ENCODE assay signal across 12 cellular contexts in the genomic region with DNA sequence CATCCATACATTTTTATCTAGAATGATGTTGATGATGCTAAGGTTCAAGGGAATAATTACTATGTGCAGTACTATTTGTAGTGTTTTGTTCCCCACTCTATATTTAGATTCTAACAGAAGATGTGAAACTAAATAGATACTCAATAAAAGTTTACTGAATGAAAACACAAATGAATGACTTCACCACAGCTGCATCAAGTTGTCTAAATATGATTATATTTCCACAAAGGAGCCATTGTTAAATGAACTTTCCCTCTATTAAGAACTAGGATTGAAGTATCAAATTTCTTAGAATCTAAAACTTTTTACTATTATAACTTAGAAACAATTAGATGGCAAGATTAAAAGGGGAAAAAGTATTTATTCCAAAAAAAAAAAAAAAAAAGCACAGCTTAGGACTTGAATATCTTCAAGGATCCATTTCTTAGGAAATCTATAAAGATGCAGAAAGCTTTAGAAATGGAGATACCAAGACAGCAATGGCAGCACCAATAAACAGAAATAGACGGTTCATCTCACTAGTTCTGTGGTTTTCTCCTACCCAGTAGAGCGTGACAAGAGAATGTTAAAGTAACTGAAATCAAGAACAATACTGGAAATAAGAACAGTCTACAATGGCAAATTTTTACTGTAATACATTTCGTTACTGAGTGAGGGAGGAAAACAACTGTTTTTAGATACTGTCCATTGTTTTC.
DNase-seq lines count a peak whose midpoint lies in the region; ATAC-seq and TF ChIP-seq lines count a peak whose summit lies in the region.
"Had no signal": no experiment of that assay in that cellular context is flagged by ENCODE, and none has a peak within 500 bp of the region (broad histone marks: within the 10 kb centered on the region; RNA-seq: fewer than 3 reads in every experiment).

No MANE protein-coding gene starts in this region.

- H3K9ac ChIP-seq in SK-N-SH, result no peak overlapping the region

- no peaks in the 10 kb centered on the region for H3K9me3 ChIP-seq in SJCRH30 (replicated peaks)
- H3K9me3 ChIP-seq in SK-N-SH, result no peaks in the 10 kb centered on the region

- H3F3A ChIP-seq in SK-N-SH (replicated peaks; ENCODE audit: insufficient read depth), result no peaks in the 10 kb centered on the region

- H3K4me1 ChIP-seq in SJCRH30, result peaks cover 22% of the 10 kb centered on the region
- no peaks in the 10 kb centered on the region for H3K4me1 ChIP-seq in SK-N-SH (ENCODE audit: control insufficient read depth in 1 of 2, insufficient read depth in 2 of 2, low read depth in 1 of 2, low read length in 1 of 2)

- H3K4me3 ChIP-seq in SJCRH30 (no peak overlapping the region), SK-N-SH (ENCODE audit: low read depth in 2 of 2, low read length in 1 of 2) (no peak overlapping the region)

- H3K36me3 Mint-ChIP-seq in stimulated activated effector memory CD8-positive, alpha-beta T cell treated with anti-CD3 and anti-CD28 coated beads, Interleukin-12 subunit alpha, Interleukin-12 subunit beta, amount 100 ng/mL, for 72 hours, result no peaks in the 10 kb centered on the region

- peak overlapping the region; percentile 64 for H3K27ac ChIP-seq in SJCRH30
- H3K27ac ChIP-seq in SK-N-SH (ENCODE audit: low read depth in 2 of 2, low read length in 1 of 2), result no peak overlapping the region
- H3K27ac ChIP-seq: C4-2B had no signal

- 58% methylated on average over 3 of the region's 3 CpGs for WGBS in SK-N-SH (ENCODE audit: low lambda C conversion rate)

- H3K79me2 ChIP-seq in SK-N-SH (ENCODE audit: insufficient read depth), result no peaks in the 10 kb centered on the region

- peak; percentile 29 for DNase-seq in GM10266 (ENCODE audit: extremely low spot score)
- peak in 1 of 2 experiments; percentile 63 for DNase-seq in SJCRH30
- DNase-seq in stimulated activated effector memory CD8-positive, alpha-beta T cell treated with anti-CD3 and anti-CD28 coated beads, Interleukin-12 subunit alpha, Interleukin-12 subunit beta, amount 100 ng/mL, for 72 hours (ENCODE audit: low spot score in 2 of 2), result no peak
- no peak for DNase-seq in SK-N-SH
- no peak for DNase-seq in activated CD8-positive, alpha-beta memory T cell treated with anti-CD3 and anti-CD28 coated beads, Interleukin-2, amount 50 U/mL, for 48 hours
- no peak for DNase-seq in SKM-1 treated with dmso at 0.1 percent for 144 hours (lab: John Stamatoyannopoulos, UW; ENCODE audit: unreplicated experiment)
- DNase-seq: anterior cingulate cortex; stimulated activated naive CD8-positive, alpha-beta T cell treated with anti-CD3 and anti-CD28 coated beads, Interleukin-15, Interleukin-2, amounts not matched to agents 100 U/mL and 50 U/mL, for 24 hours had no signal

- H3K4me2 ChIP-seq in SK-N-SH, result no peak overlapping the region

- no peaks in the 10 kb centered on the region for H3K27me3 ChIP-seq in SJCRH30
- no peaks in the 10 kb centered on the region for H3K27me3 ChIP-seq in SK-N-SH (ENCODE audit: insufficient read depth)

- POLR2A ChIA-PET in SK-N-SH (lab: Yijun Ruan, JAX), result no interaction called here

- H3K4me3 Mint-ChIP-seq in stimulated activated effector memory CD8-positive, alpha-beta T cell treated with anti-CD3 and anti-CD28 coated beads, Interleukin-12 subunit alpha, Interleukin-12 subunit beta, amount 100 ng/mL, for 72 hours, result no peak overlapping the region

- H3K9me2 ChIP-seq in SK-N-SH, result no peaks in the 10 kb centered on the region

- ATAC-seq in GM19438 (IDR thresholded peaks at IDR 0.05; ENCODE audit: low read depth, unreplicated experiment), result peak; percentile 64
- peak; percentile 73 for ATAC-seq in HG02973 (IDR thresholded peaks at IDR 0.05; ENCODE audit: unreplicated experiment)
- ATAC-seq in stimulated activated effector memory CD8-positive, alpha-beta T cell treated with anti-CD3 and anti-CD28 coated beads, Interleukin-12 subunit alpha, Interleukin-12 subunit beta, amount 100 ng/mL, for 72 hours, result no peak
- ATAC-seq: Panc1; stimulated activated naive CD8-positive, alpha-beta T cell treated with anti-CD3 and anti-CD28 coated beads, Interleukin-15, Interleukin-2, amounts not matched to agents 100 U/mL and 50 U/mL, for 24 hours had no signal

- no peak overlapping the region for H3K27ac Mint-ChIP-seq in stimulated activated effector memory CD8-positive, alpha-beta T cell treated with anti-CD3 and anti-CD28 coated beads, Interleukin-12 subunit alpha, Interleukin-12 subunit beta, amount 100 ng/mL, for 72 hours

- TF ChIP-seq CTCF in GM10266 (IDR thresholded peaks at IDR 0.05; ENCODE audit: control insufficient read depth, insufficient read depth, low read depth, missing control alignments), result no peak
- no peak for TF ChIP-seq CTCF in SK-N-SH (IDR thresholded peaks at IDR 0.05)

- CTCF ChIA-PET in SK-N-SH (lab: Yijun Ruan, JAX), result no interaction called here

- no peak overlapping the region for H2AFZ ChIP-seq in SK-N-SH (ENCODE audit: low read depth)

- peaks cover 6% of the 10 kb centered on the region for H3K4me1 Mint-ChIP-seq in stimulated activated effector memory CD8-positive, alpha-beta T cell treated with anti-CD3 and anti-CD28 coated beads, Interleukin-12 subunit alpha, Interleukin-12 subunit beta, amount 100 ng/mL, for 72 hours

- TF ChIP-seq EP300 in SK-N-SH (IDR thresholded peaks at IDR 0.05; ENCODE audit: borderline replicate concordance in 1 of 2, low read depth in 1 of 2, low read length in 1 of 2), result no peak

- no peaks in the 10 kb centered on the region for H3K9me3 Mint-ChIP-seq in stimulated activated effector memory CD8-positive, alpha-beta T cell treated with anti-CD3 and anti-CD28 coated beads, Interleukin-12 subunit alpha, Interleukin-12 subunit beta, amount 100 ng/mL, for 72 hours

- no peaks in the 10 kb centered on the region for H4K20me1 ChIP-seq in SK-N-SH (ENCODE audit: insufficient read depth)

- H3K36me3 ChIP-seq in SJCRH30, result no peaks in the 10 kb centered on the region
- no peaks in the 10 kb centered on the region for H3K36me3 ChIP-seq in SK-N-SH (replicated peaks in 1 of 2; ENCODE audit: control insufficient read depth in 1 of 2, insufficient read depth in 2 of 2, low read length in 1 of 2)

- TF ChIP-seq RAD21 in SK-N-SH (IDR thresholded peaks at IDR 0.05; ENCODE audit: low read length), result no peak

TF ChIP-seq in SK-N-SH, 30 proteins besides CTCF, POLR2A, EP300 and RAD21:
- TF ChIP-seq POLR2AphosphoS5 (IDR thresholded peaks at IDR 0.05; ENCODE audit: low read depth, low read length), result no peak
- TF ChIP-seq SMC3 (IDR thresholded peaks at IDR 0.05; ENCODE audit: low read depth, low read length), result no peak
- no peak for TF ChIP-seq NFIC (IDR thresholded peaks at IDR 0.05; ENCODE audit: borderline replicate concordance)
- no peak for TF ChIP-seq RFX5 (IDR thresholded peaks at IDR 0.05; ENCODE audit: low read length)
- no peak for TF ChIP-seq MEF2A (IDR thresholded peaks at IDR 0.05; ENCODE audit: borderline replicate concordance, low read depth)
- no peak for TF ChIP-seq FOSL2 (IDR thresholded peaks at IDR 0.05; ENCODE audit: borderline replicate concordance, low read depth)
- TF ChIP-seq ELF1 (IDR thresholded peaks at IDR 0.05), result no peak
